ENCODE assay signal across 21 cellular contexts in the genomic region with DNA sequence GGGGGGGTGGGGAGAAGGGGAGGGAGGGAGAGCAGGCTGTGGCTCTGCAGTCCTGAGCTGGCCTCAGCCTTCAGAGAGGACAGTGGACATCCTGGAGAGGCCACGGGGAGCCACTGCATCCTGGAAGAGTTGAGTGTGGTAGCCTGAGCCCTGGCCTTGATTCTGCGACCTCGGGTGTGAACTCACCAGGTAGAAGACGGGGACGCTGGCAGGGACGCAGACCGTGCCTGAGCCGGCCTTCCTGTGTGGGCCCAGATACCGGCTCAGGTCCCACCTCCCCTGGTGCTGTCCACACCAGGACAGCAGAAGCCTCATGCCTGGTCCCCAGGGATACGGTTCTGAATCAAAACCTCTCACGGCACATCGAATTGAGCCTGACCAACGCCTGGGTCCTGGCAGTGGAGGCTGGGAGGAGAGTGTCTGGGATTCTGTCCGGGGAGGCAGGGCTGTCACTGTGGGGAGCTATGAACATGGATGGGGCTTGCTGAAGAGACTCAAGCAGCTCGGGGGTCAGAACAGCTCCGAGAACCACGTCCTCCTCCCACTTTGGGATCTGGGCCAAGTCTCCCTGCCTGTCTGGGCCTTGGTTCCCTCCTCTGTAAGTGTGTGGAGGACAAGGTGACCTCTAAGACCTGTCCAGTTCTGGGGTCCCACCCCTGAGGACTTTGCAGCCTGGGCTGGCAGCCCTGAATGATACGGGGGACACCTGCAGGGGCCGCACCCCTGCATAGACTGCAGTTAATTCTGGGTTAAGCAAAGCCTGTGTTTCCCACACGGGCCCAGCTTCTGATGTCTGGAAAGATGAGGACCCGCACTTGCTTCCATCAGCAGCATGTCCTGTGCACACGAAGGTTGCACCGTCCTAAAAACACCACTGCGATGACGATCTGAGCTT.
"Had no signal": no experiment of that assay in that cellular context is flagged by ENCODE, and none has a peak within 500 bp of the region (broad histone marks: within the 10 kb centered on the region; RNA-seq: fewer than 3 reads in every experiment).

No MANE protein-coding gene starts in this region.

- H3K79me2 ChIP-seq: parathyroid adenoma had no signal

- H3K9me3 ChIP-seq: suprapubic skin had no signal

- H3K27ac ChIP-seq: foreskin keratinocyte, parathyroid adenoma, suprapubic skin, tibial nerve had no signal

- H3K36me3 ChIP-seq: suprapubic skin had no signal

- H3K4me3 ChIP-seq: skin epidermis, suprapubic skin, tibial nerve had no signal

- H3K4me1 ChIP-seq: parathyroid adenoma had no signal

- H3K27me3 ChIP-seq: foreskin keratinocyte, suprapubic skin, tibial nerve had no signal

- DNase-seq: activated CD4-positive, alpha-beta memory T cell treated with anti-CD3 and anti-CD28 coated beads, Interleukin-2, amount 10 ng/mL, durations not matched to agents 7 days and 5 days; activated CD4-positive, alpha-beta T cell treated with anti-CD3 and anti-CD28 coated beads for 48 hours; activated effector memory CD4-positive, alpha-beta T cell treated with anti-CD3 and anti-CD28 coated beads, Interleukin-2, amount 50 U/mL, for 16 hours; activated naive CD4-positive, alpha-beta T cell treated with anti-CD3 and anti-CD28 coated beads, Interleukin-2, amount 10 ng/mL, durations not matched to agents 7 days and 5 days; amygdala; effector CD4-positive, alpha-beta T cell; erythroblast; foreskin keratinocyte; retina; stimulated activated CD4-positive, alpha-beta T cell treated with anti-CD3 and anti-CD28 coated beads, Interleukin-2, amount 100 ng/mL, for 24 hours; stimulated activated naive CD8-positive, alpha-beta T cell treated with anti-CD3 and anti-CD28 coated beads, Interleukin-15, amount 100 ng/mL, for 72 hours; T1000 had no signal

- H2AFZ ChIP-seq: parathyroid adenoma had no signal

- H3K9ac ChIP-seq: parathyroid adenoma had no signal

- FAIRE-seq: endometrium, keratinocyte, urothelium cell line had no signal

- ATAC-seq: foreskin keratinocyte; left lobe of liver; stimulated activated effector memory CD8-positive, alpha-beta T cell treated with anti-CD3 and anti-CD28 coated beads, Interleukin-12 subunit alpha, Interleukin-12 subunit beta, amount 100 ng/mL, for 72 hours; stimulated activated naive CD8-positive, alpha-beta T cell treated with anti-CD3 and anti-CD28 coated beads, Interleukin-15, amount 100 ng/mL, for 72 hours had no signal
